In genomic region chr17:49501496-49501895, GRCh38 we compare ENCODE assay signal across 21 cellular contexts. TPM values are rescaled to one million over a fixed set of nuclear protein-coding genes. Genes with fewer than 3 reads are reported as not detected.
DNase-seq lines count a peak whose midpoint lies in the region; ATAC-seq, FAIRE-seq and TF ChIP-seq lines count a peak whose summit lies in the region.
"Had no signal": no experiment of that assay in that cellular context is flagged by ENCODE, and none has a peak within 500 bp of the region (broad histone marks: within the 10 kb centered on the region; RNA-seq: fewer than 3 reads in every experiment).

No MANE protein-coding gene starts in this region.

- FAIRE-seq in GM19239 (lab: Jason Lieb, UNC) = no peak
- FAIRE-seq: G401.6, RCC 7860 had no signal

- peaks cover 14% of the 10 kb centered on the region for H3K4me1 Mint-ChIP-seq in activated CD8-positive, alpha-beta T cell treated with anti-CD3 and anti-CD28 coated beads, Interleukin-2, amount 10 ng/mL, durations not matched to agents 7 days and 5 days (ENCODE audit: low read depth)
- no peaks in the 10 kb centered on the region for H3K4me1 Mint-ChIP-seq in HFFc6 (ENCODE audit: low read depth)

- H3K27ac Mint-ChIP-seq in activated CD8-positive, alpha-beta T cell treated with anti-CD3 and anti-CD28 coated beads, Interleukin-2, amount 10 ng/mL, durations not matched to agents 7 days and 5 days = no peak overlapping the region
- H3K27ac Mint-ChIP-seq in HFFc6 = no peak overlapping the region
- H3K27ac Mint-ChIP-seq: CD8-positive, alpha-beta T cell; IgD-negative memory B cell had no signal

- POLR2A ChIA-PET in activated CD8-positive, alpha-beta T cell treated with anti-CD3 and anti-CD28 coated beads, Interleukin-2, amount 10 ng/mL, durations not matched to agents 7 days and 5 days (lab: Charles Lee) = interaction anchor here (1.1 kb wide), 1 partner anchor 14 kb away, joined by 4 read pairs; no protein-coding TSS in a partner anchor

- TF ChIP-seq CTCF in HFFc6 (IDR thresholded peaks at IDR 0.05) = no peak

- no peaks in the 10 kb centered on the region for H3K36me3 Mint-ChIP-seq in activated CD8-positive, alpha-beta T cell treated with anti-CD3 and anti-CD28 coated beads, Interleukin-2, amount 10 ng/mL, durations not matched to agents 7 days and 5 days (ENCODE audit: low read depth)
- no peaks in the 10 kb centered on the region for H3K36me3 Mint-ChIP-seq in HFFc6 (ENCODE audit: low read depth)
- H3K36me3 Mint-ChIP-seq: CD8-positive, alpha-beta T cell; IgD-negative memory B cell had no signal

- no peak overlapping the region for H3K4me3 Mint-ChIP-seq in activated CD8-positive, alpha-beta T cell treated with anti-CD3 and anti-CD28 coated beads, Interleukin-2, amount 10 ng/mL, durations not matched to agents 7 days and 5 days
- H3K4me3 Mint-ChIP-seq in HFFc6 = no peak overlapping the region
- H3K4me3 Mint-ChIP-seq: CD8-positive, alpha-beta T cell had no signal

- ATAC-seq in activated CD8-positive, alpha-beta T cell treated with anti-CD3 and anti-CD28 coated beads, Interleukin-2, amount 10 ng/mL, durations not matched to agents 7 days and 5 days = no peak
- ATAC-seq: CD8-positive, alpha-beta T cell; HCT116; SK-N-SH treated with all-trans-retinoic acid at 6 μM for 48 hours had no signal

- H3K27me3 Mint-ChIP-seq in activated CD8-positive, alpha-beta T cell treated with anti-CD3 and anti-CD28 coated beads, Interleukin-2, amount 10 ng/mL, durations not matched to agents 7 days and 5 days (ENCODE audit: low read depth) = peaks cover 61% of the 10 kb centered on the region
- H3K27me3 Mint-ChIP-seq in HFFc6 (ENCODE audit: insufficient read depth) = peaks cover 65% of the 10 kb centered on the region

- DNase-seq in DMS 273 (lab: John Stamatoyannopoulos, UW; ENCODE audit: unreplicated experiment) = peak; percentile 72
- DNase-seq in DMS 273 treated with DMSO at 0.1 percent for 48 hours (lab: John Stamatoyannopoulos, UW) = no peak
- DNase-seq in NCI-H2196 treated with DMSO at 0.1 percent for 48 hours (lab: John Stamatoyannopoulos, UW; ENCODE audit: unreplicated experiment) = peak; percentile 97
- DNase-seq in cerebellar cortex (ENCODE audit: low spot score) = peak; percentile 75
- DNase-seq in myocyte (ENCODE audit: low read depth) = peak; percentile 50
- DNase-seq in activated CD8-positive, alpha-beta T cell treated with anti-CD3 and anti-CD28 coated beads, Interleukin-2, amount 10 ng/mL, durations not matched to agents 7 days and 5 days = no peak
- no peak for DNase-seq in GM19239 (ENCODE audit: insufficient read length, low spot score)
- no peak for DNase-seq in HFFc6
- DNase-seq: CD8-positive, alpha-beta T cell; DMS79 treated with DMSO at 0.1 percent for 48 hours; GM23248; Kasumi-1; NCI-H1930; NCI-H524; SHP77 treated with DMSO at 0.1 percent for 48 hours; T-helper 1 cell had no signal

- H3K9me3 Mint-ChIP-seq in activated CD8-positive, alpha-beta T cell treated with anti-CD3 and anti-CD28 coated beads, Interleukin-2, amount 10 ng/mL, durations not matched to agents 7 days and 5 days (ENCODE audit: insufficient read depth) = no peaks in the 10 kb centered on the region
- H3K9me3 Mint-ChIP-seq in HFFc6 = no peaks in the 10 kb centered on the region
- H3K9me3 Mint-ChIP-seq: CD8-positive, alpha-beta T cell had no signal

- CTCF ChIA-PET in activated CD8-positive, alpha-beta T cell treated with anti-CD3 and anti-CD28 coated beads, Interleukin-2, amount 10 ng/mL, durations not matched to agents 7 days and 5 days (lab: Charles Lee) = interaction anchor here (0.9 to 2.1 kb wide), 2 partner anchors 13 to 55 kb away, joined by 3 to 7 read pairs; no protein-coding TSS in a partner anchor

RNA-seq across cellular contexts. Expression of gene NGFR, which starts 6.4 kb away (rescaled TPM):
- total RNA-seq in myocyte = 44.7 and 113 TPM in 2 replicates
- polyA plus RNA-seq in myocyte (2012) = 53.7 TPM
- under 1 TPM in 1 of 2 experiments, not detected in 1; 0.11 TPM for total RNA-seq in activated CD8-positive, alpha-beta T cell treated with anti-CD3 and anti-CD28 coated beads, Interleukin-2, amount 10 ng/mL, durations not matched to agents 7 days and 5 days
- total RNA-seq in HFFc6 (2021; fragmentation: NEBNext Ultra II Directional; extraction: Animal tissue kit (Norgen Biotek cat#: 25700)) = under 1 TPM in 5 of 6 experiments, not detected in 1; 0.07 to 0.14 (median 0.11) TPM
- polyA plus RNA-seq: IgD-negative memory B cell had no signal

Comparison
In these comparisons a context has a peak if more than half of its experiments do, and no peak if none do; other contexts are left out.
1. DNase-seq: peak in DMS 273 (single experiment), NCI-H2196 treated with DMSO at 0.1 percent for 48 hours (single experiment), cerebellar cortex (single experiment) and myocyte (single experiment); none in DMS 273 treated with DMSO at 0.1 percent for 48 hours (single experiment), activated CD8-positive, alpha-beta T cell treated with anti-CD3 and anti-CD28 coated beads, Interleukin-2, amount 10 ng/mL, durations not matched to agents 7 days and 5 days (single experiment), GM19239 (single experiment) and HFFc6 (single experiment).
2. RNA of gene NGFR, which starts 6.4 kb away (total RNA-seq): 44.7 to 113 TPM in myocyte; 0.07 to 0.14 TPM in HFFc6 and 0.11 TPM in activated CD8-positive, alpha-beta T cell treated with anti-CD3 and anti-CD28 coated beads, Interleukin-2, amount 10 ng/mL, durations not matched to agents 7 days and 5 days; every median in the first group is over 10 times any median in the second.